Comparison of ENCODE assay signal across 22 cellular contexts in genomic region chr2:223019390-223019930, GRCh38. TPM values are rescaled to one million over a fixed set of nuclear protein-coding genes. Genes with fewer than 3 reads are reported as not detected.
"Had no signal": no experiment of that assay in that cellular context is flagged by ENCODE, and none has a peak within 500 bp of the region (broad histone marks: within the 10 kb centered on the region; RNA-seq: fewer than 3 reads in every experiment).

No MANE protein-coding gene starts in this region.

- H3K9me3 ChIP-seq: esophagus squamous epithelium, lower lobe of right lung, neutrophil, sigmoid colon, upper lobe of right lung had no signal

- H3K27ac ChIP-seq: breast epithelium, esophagus squamous epithelium, lower lobe of right lung, neutrophil, parathyroid adenoma, sigmoid colon, upper lobe of right lung had no signal

- H3K36me3 Mint-ChIP-seq: activated naive CD4-positive, alpha-beta T cell treated with anti-CD3 and anti-CD28 coated beads, Interleukin-2, amount 10 ng/mL, durations not matched to agents 7 days and 5 days; natural killer cell treated with Interleukin-12 subunit alpha and Interleukin-12 subunit beta and Interleukin-15 and Interleukin-18, amount 100 ng/mL, for 72 hours; stimulated activated naive B cell treated with anti-CD40 and anti-IgM and Interleukin-4, amounts not matched to agents 10 μg/mL and 1 μg/mL and 100 μg/mL, for 72 hours had no signal

- DNase-seq: activated CD4-positive, alpha-beta T cell treated with anti-CD3 and anti-CD28 coated beads, Interleukin-2, amount 50 U/mL, for 1 hour; activated CD8-positive, alpha-beta memory T cell treated with anti-CD3 and anti-CD28 coated beads, Interleukin-2, amount 50 U/mL, for 4 hours; activated effector memory CD4-positive, alpha-beta T cell treated with Interleukin-2 at 50 U/mL for 16 hours; activated naive CD4-positive, alpha-beta T cell treated with anti-CD3 and anti-CD28 coated beads, Interleukin-2, amount 10 ng/mL, durations not matched to agents 7 days and 5 days; activated naive CD8-positive, alpha-beta T cell treated with anti-CD3 and anti-CD28 coated beads, Interleukin-2, amount 50 U/mL, for 24 hours; activated T-cell treated with anti-CD3 and anti-CD28 coated beads, Interleukin-2, amount 50 U/mL, for 48 hours; aorta; effector CD8-positive, alpha-beta T cell; esophagus squamous epithelium; foreskin fibroblast; hippocampal formation; left cardiac atrium; lower lobe of right lung; sigmoid colon; stimulated activated naive B cell treated with anti-CD40 and anti-IgM and Interleukin-4, amounts not matched to agents 10 μg/mL and 1 μg/mL and 100 μg/mL, for 72 hours; T-helper 1 cell; T-helper 9 cell; upper lobe of right lung had no signal

- ATAC-seq: activated naive CD8-positive, alpha-beta T cell treated with anti-CD3 and anti-CD28 coated beads, Interleukin-2, amount 50 U/mL, for 24 hours; lower lobe of right lung; natural killer cell treated with Interleukin-12 subunit alpha and Interleukin-12 subunit beta and Interleukin-15 and Interleukin-18, amount 100 ng/mL, for 72 hours; stimulated activated naive B cell treated with anti-CD40 and anti-IgM and Interleukin-4, amounts not matched to agents 10 μg/mL and 1 μg/mL and 100 μg/mL, for 72 hours; upper lobe of right lung had no signal

- H3K9me3 Mint-ChIP-seq: activated naive CD4-positive, alpha-beta T cell treated with anti-CD3 and anti-CD28 coated beads, Interleukin-2, amount 10 ng/mL, durations not matched to agents 7 days and 5 days had no signal

- H3K4me3 Mint-ChIP-seq: activated naive CD4-positive, alpha-beta T cell treated with anti-CD3 and anti-CD28 coated beads, Interleukin-2, amount 10 ng/mL, durations not matched to agents 7 days and 5 days; activated naive CD8-positive, alpha-beta T cell treated with anti-CD3 and anti-CD28 coated beads, Interleukin-2, amount 50 U/mL, for 24 hours; natural killer cell treated with Interleukin-12 subunit alpha and Interleukin-12 subunit beta and Interleukin-15 and Interleukin-18, amount 100 ng/mL, for 72 hours; stimulated activated naive B cell treated with anti-CD40 and anti-IgM and Interleukin-4, amounts not matched to agents 10 μg/mL and 1 μg/mL and 100 μg/mL, for 72 hours had no signal

- H3K4me3 ChIP-seq: breast epithelium, esophagus squamous epithelium, lower lobe of right lung, sigmoid colon, upper lobe of right lung had no signal

- H3K36me3 ChIP-seq: breast epithelium, esophagus squamous epithelium, lower lobe of right lung, neutrophil, sigmoid colon, upper lobe of right lung had no signal

- H3K27me3 Mint-ChIP-seq: activated naive CD4-positive, alpha-beta T cell treated with anti-CD3 and anti-CD28 coated beads, Interleukin-2, amount 10 ng/mL, durations not matched to agents 7 days and 5 days; activated naive CD8-positive, alpha-beta T cell treated with anti-CD3 and anti-CD28 coated beads, Interleukin-2, amount 50 U/mL, for 24 hours had no signal

- H3K27ac Mint-ChIP-seq: activated naive CD4-positive, alpha-beta T cell treated with anti-CD3 and anti-CD28 coated beads, Interleukin-2, amount 10 ng/mL, durations not matched to agents 7 days and 5 days; activated naive CD8-positive, alpha-beta T cell treated with anti-CD3 and anti-CD28 coated beads, Interleukin-2, amount 50 U/mL, for 24 hours; natural killer cell treated with Interleukin-12 subunit alpha and Interleukin-12 subunit beta and Interleukin-15 and Interleukin-18, amount 100 ng/mL, for 72 hours; stimulated activated naive B cell treated with anti-CD40 and anti-IgM and Interleukin-4, amounts not matched to agents 10 μg/mL and 1 μg/mL and 100 μg/mL, for 72 hours had no signal

- H3K27me3 ChIP-seq: breast epithelium, esophagus squamous epithelium, neutrophil, sigmoid colon, upper lobe of right lung had no signal

- H3K4me1 ChIP-seq: breast epithelium, esophagus squamous epithelium, lower lobe of right lung, parathyroid adenoma, sigmoid colon, upper lobe of right lung had no signal

- H3K4me1 Mint-ChIP-seq: activated naive CD4-positive, alpha-beta T cell treated with anti-CD3 and anti-CD28 coated beads, Interleukin-2, amount 10 ng/mL, durations not matched to agents 7 days and 5 days; activated naive CD8-positive, alpha-beta T cell treated with anti-CD3 and anti-CD28 coated beads, Interleukin-2, amount 50 U/mL, for 24 hours; stimulated activated naive B cell treated with anti-CD40 and anti-IgM and Interleukin-4, amounts not matched to agents 10 μg/mL and 1 μg/mL and 100 μg/mL, for 72 hours had no signal

RNA-seq across cellular contexts. Expression of gene KCNE4, which starts 32.5 kb away (rescaled TPM):
- total RNA-seq: natural killer cell treated with Interleukin-12 subunit alpha and Interleukin-12 subunit beta and Interleukin-15 and Interleukin-18, amount 100 ng/mL, for 72 hours had no signal
